1 cellular context compared by ENCODE assay signal in genomic region chr6:138105446-138105845, GRCh38.
TF ChIP-seq lines count a peak whose summit lies in the region.

No MANE protein-coding gene starts in this region.

TF ChIP-seq in HepG2, 621 proteins besides CTCF, POLR2A, EP300 and RAD21 (continued from another document):
- TF ChIP-seq FOXO4 (CRISPR knock-in tag; conservative IDR thresholded peaks at IDR 0.05), result 0 out of 2 replicates have a peak, but pooled peaks have one; percentile 82
- TF ChIP-seq FOXP1 (IDR thresholded peaks at IDR 0.05), result no peak
- TF ChIP-seq FOXP1 (CRISPR knock-in tag; IDR thresholded peaks at IDR 0.05), result no peak
- TF ChIP-seq SMARCC2 (IDR thresholded peaks at IDR 0.05), result no peak
- TF ChIP-seq CENPX (CRISPR knock-in tag; IDR thresholded peaks at IDR 0.05), result no peak
- TF ChIP-seq NFKB2 (CRISPR knock-in tag; IDR thresholded peaks at IDR 0.05; ENCODE audit: borderline replicate concordance), result no peak
- no peak for TF ChIP-seq TEAD3 (CRISPR knock-in tag; optimal IDR thresholded peaks at IDR 0.05; ENCODE audit: borderline replicate concordance)
- TF ChIP-seq SP2 (CRISPR knock-in tag; IDR thresholded peaks at IDR 0.05), result no peak
- no peak for TF ChIP-seq ZNF18 (CRISPR knock-in tag; IDR thresholded peaks at IDR 0.05; ENCODE audit: insufficient replicate concordance)
- no peak for TF ChIP-seq SP5 (CRISPR knock-in tag; IDR thresholded peaks at IDR 0.05; ENCODE audit: borderline replicate concordance, low read depth)
- no peak for TF ChIP-seq ZNF354B (CRISPR knock-in tag; IDR thresholded peaks at IDR 0.05)
- no peak for TF ChIP-seq ZNF207 (IDR thresholded peaks at IDR 0.05; ENCODE audit: borderline replicate concordance)
- no peak for TF ChIP-seq ZNF30 (CRISPR knock-in tag; IDR thresholded peaks at IDR 0.05)
- no peak for TF ChIP-seq KDM4B (CRISPR knock-in tag; IDR thresholded peaks at IDR 0.05)
- no peak for TF ChIP-seq ZNF75D (CRISPR knock-in tag; IDR thresholded peaks at IDR 0.05; ENCODE audit: borderline replicate concordance)
- TF ChIP-seq TERF1 (CRISPR knock-in tag; IDR thresholded peaks at IDR 0.05), result no peak
- no peak for TF ChIP-seq ZKSCAN5 (CRISPR knock-in tag; IDR thresholded peaks at IDR 0.05)
- no peak for TF ChIP-seq NR2F1 (CRISPR knock-in tag; IDR thresholded peaks at IDR 0.05)
- no peak for TF ChIP-seq STAG1 (CRISPR knock-in tag; IDR thresholded peaks at IDR 0.05)
- no peak for TF ChIP-seq ZNF615 (CRISPR knock-in tag; IDR thresholded peaks at IDR 0.05; ENCODE audit: borderline replicate concordance)
- TF ChIP-seq ZNF230 (CRISPR knock-in tag; IDR thresholded peaks at IDR 0.05), result no peak
- no peak for TF ChIP-seq MATR3 (CRISPR knock-in tag; IDR thresholded peaks at IDR 0.05)
- no peak for TF ChIP-seq ZNF839 (CRISPR knock-in tag; IDR thresholded peaks at IDR 0.05; ENCODE audit: borderline replicate concordance)
- TF ChIP-seq ATF2 (CRISPR knock-in tag; IDR thresholded peaks at IDR 0.05), result 0 out of 2 replicates have a peak, but pooled peaks have one; percentile 14
- TF ChIP-seq MZF1 (CRISPR knock-in tag; IDR thresholded peaks at IDR 0.05; ENCODE audit: borderline replicate concordance), result no peak
- TF ChIP-seq ZNF776 (CRISPR knock-in tag; IDR thresholded peaks at IDR 0.05), result no peak
